15 cellular contexts compared by ENCODE assay signal in genomic region chr2:231427116-231427515, GRCh38. TPM values are rescaled to one million over a fixed set of nuclear protein-coding genes. Genes with fewer than 3 reads are reported as not detected.
DNase-seq lines count a peak whose midpoint lies in the region; ATAC-seq and TF ChIP-seq lines count a peak whose summit lies in the region.
"Had no signal": no experiment of that assay in that cellular context is flagged by ENCODE, and none has a peak within 500 bp of the region (broad histone marks: within the 10 kb centered on the region; RNA-seq: fewer than 3 reads in every experiment).

No MANE protein-coding gene starts in this region.

- H3K4me1 Mint-ChIP-seq in CD4-positive, alpha-beta memory T cell = peaks cover 5 to 16% (median 11%) of the 10 kb centered on the region in 4 donors
- peaks cover 14 to 24% (median 22%) of the 10 kb centered on the region in 3 donors for H3K4me1 Mint-ChIP-seq in CD8-positive, alpha-beta memory T cell
- peaks cover 19% of the 10 kb centered on the region for H3K4me1 Mint-ChIP-seq in activated CD8-positive, alpha-beta T cell treated with anti-CD3 and anti-CD28 coated beads, Interleukin-2, amount 10 ng/mL, durations not matched to agents 7 days and 5 days (ENCODE audit: low read depth)
- H3K4me1 Mint-ChIP-seq in natural killer cell = peaks cover 29 to 31% of the 10 kb centered on the region in 2 donors

- H3K9me3 Mint-ChIP-seq in CD4-positive, alpha-beta memory T cell = peaks cover 9 to 22% (median 15%) of the 10 kb centered on the region in 8 donors
- peaks cover 6 to 13% (median 12%) of the 10 kb centered on the region in 5 donors for H3K9me3 Mint-ChIP-seq in CD8-positive, alpha-beta memory T cell
- peaks cover 6% of the 10 kb centered on the region for H3K9me3 Mint-ChIP-seq in activated CD8-positive, alpha-beta T cell treated with anti-CD3 and anti-CD28 coated beads, Interleukin-2, amount 10 ng/mL, durations not matched to agents 7 days and 5 days (ENCODE audit: insufficient read depth)
- H3K9me3 Mint-ChIP-seq in natural killer cell = peaks cover 11 to 13% of the 10 kb centered on the region in 2 donors

- no peak for ATAC-seq in activated CD8-positive, alpha-beta T cell treated with anti-CD3 and anti-CD28 coated beads, Interleukin-2, amount 10 ng/mL, durations not matched to agents 7 days and 5 days
- peak in 1 of 3 donors; percentile 21 for ATAC-seq in natural killer cell
- ATAC-seq in heart right ventricle = no peak
- ATAC-seq: HCT116, K562 had no signal

- H3K4me1 ChIP-seq in CD4-positive, alpha-beta memory T cell (ENCODE audit: insufficient read depth, low read length) = no peaks in the 10 kb centered on the region
- peaks cover 10% of the 10 kb centered on the region for H3K4me1 ChIP-seq in CD8-positive, alpha-beta memory T cell (ENCODE audit: insufficient read depth, low read length)
- no peaks in the 10 kb centered on the region for H3K4me1 ChIP-seq in heart right ventricle
- H3K4me1 ChIP-seq: A549, BE2C had no signal

- intact Hi-C loops in CD4-positive, alpha-beta memory T cell (cut with micrococcal nuclease) = no loop called here
- intact Hi-C loops in natural killer cell (cut with micrococcal nuclease) = no loop called here
- intact Hi-C loops in heart right ventricle (cut with DNase I) = no loop called here

- peaks cover 0 to 9% of the 10 kb centered on the region in 2 donors for H3K27me3 Mint-ChIP-seq in CD4-positive, alpha-beta memory T cell
- peaks cover 0 to 3% of the 10 kb centered on the region in 2 donors for H3K27me3 Mint-ChIP-seq in CD8-positive, alpha-beta memory T cell
- H3K27me3 Mint-ChIP-seq in activated CD8-positive, alpha-beta T cell treated with anti-CD3 and anti-CD28 coated beads, Interleukin-2, amount 10 ng/mL, durations not matched to agents 7 days and 5 days (ENCODE audit: low read depth) = no peaks in the 10 kb centered on the region
- H3K27me3 Mint-ChIP-seq in natural killer cell (ENCODE audit: low read depth in 2 of 2) = peaks cover 0 to 4% of the 10 kb centered on the region in 2 donors

- DNase-seq in CD4-positive, alpha-beta memory T cell = no peak
- DNase-seq in CD8-positive, alpha-beta memory T cell = no peak
- no peak for DNase-seq in activated CD8-positive, alpha-beta T cell treated with anti-CD3 and anti-CD28 coated beads, Interleukin-2, amount 10 ng/mL, durations not matched to agents 7 days and 5 days
- DNase-seq in natural killer cell = no peak
- DNase-seq in inferior parietal cortex (ENCODE audit: extremely low spot score) = no peak
- no peak for DNase-seq in heart right ventricle
- no peak for DNase-seq in kidney tubule cell (ENCODE audit: low spot score)
- no peak for DNase-seq in NCI-H1694 (lab: John Stamatoyannopoulos, UW)
- DNase-seq: BE2C, DMS79 had no signal

- H3K27ac ChIP-seq in CD4-positive, alpha-beta memory T cell (ENCODE audit: low read depth, low read length) = peak overlapping the region; percentile 47
- peak overlapping the region; percentile 81 for H3K27ac ChIP-seq in CD8-positive, alpha-beta memory T cell (ENCODE audit: low read depth, low read length)
- peak overlapping the region in 1 of 10 donors; percentile 20 for H3K27ac ChIP-seq in heart right ventricle
- H3K27ac ChIP-seq: A549, C4-2B had no signal

- CTCF ChIA-PET in CD4-positive, alpha-beta memory T cell (lab: Charles Lee; ENCODE audit: partially characterized antibody) = no interaction called here
- CTCF ChIA-PET in CD8-positive, alpha-beta memory T cell (lab: Charles Lee) = interaction anchor here (1.4 kb wide), 1 partner anchor 24 kb away, joined by 7 read pairs; no protein-coding TSS in a partner anchor
- CTCF ChIA-PET in activated CD8-positive, alpha-beta T cell treated with anti-CD3 and anti-CD28 coated beads, Interleukin-2, amount 10 ng/mL, durations not matched to agents 7 days and 5 days (lab: Charles Lee) = no interaction called here

- H3K36me3 Mint-ChIP-seq in CD4-positive, alpha-beta memory T cell = peaks cover 2 to 17% of the 10 kb centered on the region in 2 donors
- H3K36me3 Mint-ChIP-seq in CD8-positive, alpha-beta memory T cell = peaks cover 0 to 14% (median 3%) of the 10 kb centered on the region in 3 donors
- peaks cover 4% of the 10 kb centered on the region for H3K36me3 Mint-ChIP-seq in activated CD8-positive, alpha-beta T cell treated with anti-CD3 and anti-CD28 coated beads, Interleukin-2, amount 10 ng/mL, durations not matched to agents 7 days and 5 days (ENCODE audit: low read depth)
- peaks cover 16% of the 10 kb centered on the region for H3K36me3 Mint-ChIP-seq in natural killer cell

- TF ChIP-seq CTCF in natural killer cell (IDR thresholded peaks at IDR 0.05) (no peak), heart right ventricle (IDR thresholded peaks at IDR 0.05) (no peak)

- no peaks in the 10 kb centered on the region for H3K27me3 ChIP-seq in CD4-positive, alpha-beta memory T cell (ENCODE audit: insufficient read depth, low read length)
- H3K27me3 ChIP-seq in CD8-positive, alpha-beta memory T cell (ENCODE audit: insufficient read depth, low read length, poor library complexity, severe bottlenecking) = no peaks in the 10 kb centered on the region
- H3K27me3 ChIP-seq in heart right ventricle = no peaks in the 10 kb centered on the region
- H3K27me3 ChIP-seq: BE2C had no signal

- no peaks in the 10 kb centered on the region for H3K36me3 ChIP-seq in CD4-positive, alpha-beta memory T cell (ENCODE audit: insufficient read depth, low read length)
- no peaks in the 10 kb centered on the region for H3K36me3 ChIP-seq in CD8-positive, alpha-beta memory T cell (ENCODE audit: insufficient read depth, low read length)
- H3K36me3 ChIP-seq in heart right ventricle = no peaks in the 10 kb centered on the region
- H3K36me3 ChIP-seq: BE2C had no signal

- H3K4me3 Mint-ChIP-seq in CD4-positive, alpha-beta memory T cell = no peak overlapping the region
- H3K4me3 Mint-ChIP-seq in CD8-positive, alpha-beta memory T cell = peak overlapping the region in 5 of 7 donors; percentile 23 to 82 (median 75)
- no peak overlapping the region for H3K4me3 Mint-ChIP-seq in activated CD8-positive, alpha-beta T cell treated with anti-CD3 and anti-CD28 coated beads, Interleukin-2, amount 10 ng/mL, durations not matched to agents 7 days and 5 days
- peak overlapping the region; percentile 89 for H3K4me3 Mint-ChIP-seq in natural killer cell

- H3K9me3 ChIP-seq in CD4-positive, alpha-beta memory T cell (ENCODE audit: control insufficient read depth in 1 of 2, low read length in 2 of 2) = no peaks in the 10 kb centered on the region
- no peaks in the 10 kb centered on the region for H3K9me3 ChIP-seq in CD8-positive, alpha-beta memory T cell (ENCODE audit: low read length)
- H3K9me3 ChIP-seq in heart right ventricle = no peaks in the 10 kb centered on the region
- H3K9me3 ChIP-seq: A549, BE2C had no signal

- POLR2A ChIA-PET in CD4-positive, alpha-beta memory T cell (lab: Charles Lee; ENCODE audit: partially characterized antibody) = interaction anchor here (0.7 kb wide), 1 partner anchor 61 kb away, joined by 3 read pairs; no protein-coding TSS in a partner anchor
- POLR2A ChIA-PET in CD8-positive, alpha-beta memory T cell (lab: Charles Lee) = interaction anchor here (2.0 kb wide), 1 partner anchor 25 kb away, joined by 11 read pairs; no protein-coding TSS in a partner anchor
- POLR2A ChIA-PET in activated CD8-positive, alpha-beta T cell treated with anti-CD3 and anti-CD28 coated beads, Interleukin-2, amount 10 ng/mL, durations not matched to agents 7 days and 5 days (lab: Charles Lee) = interaction anchor here (1.0 to 1.1 kb wide), 2 partner anchors 23 to 25 kb away, joined by 3 read pairs; no protein-coding TSS in a partner anchor

- 88 to 91% methylated on average over 3 of the region's 3 CpGs for WGBS in heart right ventricle, 2 donors

- H3K27ac Mint-ChIP-seq in CD4-positive, alpha-beta memory T cell = peak overlapping the region in 6 of 7 donors; percentile 17 to 94 (median 74)
- H3K27ac Mint-ChIP-seq in CD8-positive, alpha-beta memory T cell = peak overlapping the region; percentile 96 to 99 (median 98)
- H3K27ac Mint-ChIP-seq in activated CD8-positive, alpha-beta T cell treated with anti-CD3 and anti-CD28 coated beads, Interleukin-2, amount 10 ng/mL, durations not matched to agents 7 days and 5 days = peak overlapping the region; percentile 40
- peak overlapping the region; percentile 95 to 100 for H3K27ac Mint-ChIP-seq in natural killer cell

- no peak overlapping the region for H3K4me3 ChIP-seq in CD4-positive, alpha-beta memory T cell (ENCODE audit: low read length in 2 of 2)
- no peak overlapping the region for H3K4me3 ChIP-seq in CD8-positive, alpha-beta memory T cell (ENCODE audit: low read length)
- no peak overlapping the region for H3K4me3 ChIP-seq in heart right ventricle
- H3K4me3 ChIP-seq: A549, K562 had no signal

RNA-seq across cellular contexts. Expression of gene B3GNT7, which starts 31.6 kb away (rescaled TPM):
- not detected for total RNA-seq in CD4-positive, alpha-beta memory T cell
- not detected for polyA plus RNA-seq in CD4-positive, alpha-beta memory T cell
- under 1 TPM; 0.13 to 0.16 TPM for total RNA-seq in CD8-positive, alpha-beta memory T cell
- 0.14 TPM for polyA plus RNA-seq in CD8-positive, alpha-beta memory T cell
- under 1 TPM; 0.26 to 0.34 TPM for total RNA-seq in activated CD8-positive, alpha-beta T cell treated with anti-CD3 and anti-CD28 coated beads, Interleukin-2, amount 10 ng/mL, durations not matched to agents 7 days and 5 days
- total RNA-seq in natural killer cell (100 to 1,000 TPM in 2 of 3 donors, 10 to 100 TPM in 1; 87.5 to 151 (median 113) TPM), heart right ventricle (10 to 100 TPM in 3 of 10 donors, 1 to 10 TPM in 6, under 1 TPM in 1; 0.94 to 61.7 (median 2.7) TPM)
- polyA plus RNA-seq in heart right ventricle = 1 to 10 TPM in 1 of 2 donors, under 1 TPM in 1; 0.72 to 1.8 TPM
- total RNA-seq: H4 had no signal
- polyA plus RNA-seq: K562 had no signal

RNA-seq across cellular contexts. Expression of gene NCL, which starts 37.2 kb away (rescaled TPM):
- 100 to 1,000 TPM; 380 to 390 TPM for total RNA-seq in CD4-positive, alpha-beta memory T cell
- polyA plus RNA-seq in CD4-positive, alpha-beta memory T cell = 100 to 1,000 TPM; 150 to 593 TPM
- total RNA-seq in CD8-positive, alpha-beta memory T cell = 1,000 to 10,000 TPM; 1,673 to 1,772 TPM
- polyA plus RNA-seq in CD8-positive, alpha-beta memory T cell = 568 TPM
- total RNA-seq in activated CD8-positive, alpha-beta T cell treated with anti-CD3 and anti-CD28 coated beads, Interleukin-2, amount 10 ng/mL, durations not matched to agents 7 days and 5 days = 100 to 1,000 TPM; 665 to 686 TPM
- total RNA-seq in natural killer cell (100 to 1,000 TPM; 485 to 540 (median 529) TPM), heart right ventricle (100 to 1,000 TPM; 237 to 363 (median 308) TPM)
- 100 to 1,000 TPM; 127 to 171 TPM for polyA plus RNA-seq in heart right ventricle

Comparison
In these comparisons a context has a peak if more than half of its experiments do, and no peak if none do; other contexts are left out.
1. H3K27ac Mint-ChIP-seq: peak in every context shown above with its lines; median percentile 98 in CD8-positive, alpha-beta memory T cell; 98 in natural killer cell; 74 in CD4-positive, alpha-beta memory T cell; 40 in activated CD8-positive, alpha-beta T cell treated with anti-CD3 and anti-CD28 coated beads, Interleukin-2, amount 10 ng/mL, durations not matched to agents 7 days and 5 days.
2. H3K4me3 Mint-ChIP-seq: peak in CD8-positive, alpha-beta memory T cell (5 of 7) and natural killer cell (single experiment); none in CD4-positive, alpha-beta memory T cell (0 of 8) and activated CD8-positive, alpha-beta T cell treated with anti-CD3 and anti-CD28 coated beads, Interleukin-2, amount 10 ng/mL, durations not matched to agents 7 days and 5 days (single experiment).